Comparison of ENCODE assay signal across 25 cellular contexts in genomic region chr2:62556082-62556481, GRCh38.
"Had no signal": no experiment of that assay in that cellular context is flagged by ENCODE, and none has a peak within 500 bp of the region (broad histone marks: within the 10 kb centered on the region; RNA-seq: fewer than 3 reads in every experiment).

No MANE protein-coding gene starts in this region.

- H3K9me3 ChIP-seq: colonic mucosa, esophagus squamous epithelium, gastrocnemius medialis, heart right ventricle, left lung, lower lobe of right lung, mucosa of descending colon had no signal

- H3K27ac ChIP-seq: colonic mucosa, epithelial cell of prostate, esophagus squamous epithelium, gastrocnemius medialis, heart right ventricle, left lung, lower lobe of right lung had no signal

- DNase-seq: colonic mucosa; cortex of kidney; effector CD8-positive, alpha-beta T cell; effector memory CD8-positive, alpha-beta T cell; endodermal cell; erythroblast; esophagus squamous epithelium; foreskin fibroblast; foreskin melanocyte; gastrocnemius medialis; glutamatergic neuron; head of caudate nucleus; heart right ventricle; hippocampal formation; left cardiac atrium; left lung; left ventricle myocardium superior; lower lobe of right lung; mesenchymal stem cell; mucosa of descending colon had no signal

- H3K36me3 ChIP-seq: colonic mucosa, esophagus squamous epithelium, gastrocnemius medialis, heart right ventricle, left lung, lower lobe of right lung had no signal

- H3K4me3 ChIP-seq: colonic mucosa, esophagus squamous epithelium, gastrocnemius medialis, heart right ventricle, left lung, lower lobe of right lung, mucosa of descending colon had no signal

- FAIRE-seq: endometrium, islet of Langerhans, keratinocyte had no signal

- H3K27me3 ChIP-seq: colonic mucosa, esophagus squamous epithelium, gastrocnemius medialis, heart right ventricle, left lung had no signal

- H3K4me1 ChIP-seq: colonic mucosa, esophagus squamous epithelium, gastrocnemius medialis, heart right ventricle, left lung, lower lobe of right lung had no signal

- ATAC-seq: effector memory CD8-positive, alpha-beta T cell; esophagus mucosa; gastrocnemius medialis; heart right ventricle; left lung; left ventricle myocardium superior; lower lobe of right lung; mucosa of descending colon had no signal
